Comparison of ENCODE assay signal across 8 cellular contexts in genomic region chr10:59362991-59363390, GRCh38. TPM values are rescaled to one million over a fixed set of nuclear protein-coding genes. Genes with fewer than 3 reads are reported as not detected.
A peak's percentile ranks its signal among the peaks of the same experiment; 100 is the strongest.
DNase-seq lines count a peak whose midpoint lies in the region; ATAC-seq and TF ChIP-seq lines count a peak whose summit lies in the region.

No MANE protein-coding gene starts in this region.

- peak overlapping the region; percentile 81 for H3K9ac ChIP-seq in SK-N-SH
- no peak overlapping the region for H3K9ac ChIP-seq in muscle layer of colon (ENCODE audit: low read length)

- H3K4me3 ChIP-seq in SK-N-SH (ENCODE audit: low read depth in 2 of 2, low read length in 1 of 2), result peak overlapping the region; percentile 66 to 75
- H3K4me3 ChIP-seq in fibroblast of mammary gland (ENCODE audit: control insufficient read depth, low read depth, low read length), result peak overlapping the region; percentile 50
- H3K4me3 ChIP-seq in muscle layer of colon (ENCODE audit: low read depth in 1 of 2, low read length in 2 of 2), result peak overlapping the region; percentile 65 to 80
- H3K4me3 ChIP-seq in aorta (ENCODE audit: low read length in 2 of 2), result peak overlapping the region; percentile 55 to 69

- peaks cover 15% of the 10 kb centered on the region for H3K79me2 ChIP-seq in SK-N-SH (ENCODE audit: insufficient read depth)

- no peak for TF ChIP-seq EP300 in SK-N-SH (IDR thresholded peaks at IDR 0.05; ENCODE audit: borderline replicate concordance in 1 of 2, low read depth in 1 of 2, low read length in 1 of 2)

- H3K4me2 ChIP-seq in SK-N-SH, result peak overlapping the region; percentile 87

- peak overlapping the region; percentile 78 to 95 for H3K27ac ChIP-seq in SK-N-SH (ENCODE audit: low read depth in 2 of 2, low read length in 1 of 2)
- peak overlapping the region; percentile 88 for H3K27ac ChIP-seq in muscle layer of colon (ENCODE audit: low read depth, low read length)
- no peak overlapping the region for H3K27ac ChIP-seq in aorta (ENCODE audit: low read depth in 1 of 2, low read length in 2 of 2)

- H3K9me2 ChIP-seq in SK-N-SH, result no peaks in the 10 kb centered on the region

- H3K9me3 ChIP-seq in SK-N-SH (no peaks in the 10 kb centered on the region), muscle layer of colon (ENCODE audit: low read length) (no peaks in the 10 kb centered on the region), aorta (ENCODE audit: control insufficient read depth, low read length) (no peaks in the 10 kb centered on the region)

- 0 out of 2 replicates have a peak, but pooled peaks have one; percentile 3 for TF ChIP-seq RAD21 in SK-N-SH (IDR thresholded peaks at IDR 0.05; ENCODE audit: low read length)

- POLR2A ChIA-PET in SK-N-SH (lab: Yijun Ruan, JAX), result interaction anchor here (0.6 to 1.3 kb wide), 5 partner anchors 9 to 543 kb away, joined by 3 to 4 read pairs (median 3); partner anchors contain the start of gene CCDC6

- H4K20me1 ChIP-seq in SK-N-SH (ENCODE audit: insufficient read depth), result no peaks in the 10 kb centered on the region

- H3F3A ChIP-seq in SK-N-SH (replicated peaks; ENCODE audit: insufficient read depth), result no peaks in the 10 kb centered on the region

- CTCF ChIA-PET in SK-N-SH (lab: Yijun Ruan, JAX), result interaction anchor here (1.5 to 5.8 kb wide), 2 partner anchors 218 to 411 kb away, joined by 4 to 27 read pairs; no protein-coding TSS in a partner anchor

- ATAC-seq in HG02938 (IDR thresholded peaks at IDR 0.05; ENCODE audit: unreplicated experiment) (peak; percentile 37), aorta (ENCODE audit: low FRiP score) (peak; percentile 82), GM21360 (IDR thresholded peaks at IDR 0.05; ENCODE audit: unreplicated experiment) (no peak), HG03139 (IDR thresholded peaks at IDR 0.05; ENCODE audit: unreplicated experiment) (no peak)

- TF ChIP-seq CTCF in SK-N-SH (IDR thresholded peaks at IDR 0.05) (no peak), fibroblast of mammary gland (conservative IDR thresholded peaks at IDR 0.05; ENCODE audit: control insufficient read depth, insufficient read depth, low read depth, low read length) (no peak)

- peak overlapping the region; percentile 89 for H2AFZ ChIP-seq in SK-N-SH (ENCODE audit: low read depth)

- H3K27me3 ChIP-seq in SK-N-SH (ENCODE audit: insufficient read depth) (no peaks in the 10 kb centered on the region), muscle layer of colon (ENCODE audit: control insufficient read depth in 1 of 2, insufficient read depth in 2 of 2, low read length in 2 of 2) (no peaks in the 10 kb centered on the region), aorta (ENCODE audit: control insufficient read depth in 1 of 2, insufficient read depth in 2 of 2, low read length in 1 of 2) (no peaks in the 10 kb centered on the region)

- peaks cover 6 to 9% of the 10 kb centered on the region in 2 experiments; a peak in 3 of 4 replicates for H3K4me1 ChIP-seq in SK-N-SH (ENCODE audit: control insufficient read depth in 1 of 2, insufficient read depth in 2 of 2, low read depth in 1 of 2, low read length in 1 of 2)
- H3K4me1 ChIP-seq in muscle layer of colon (ENCODE audit: insufficient read depth, low read length), result peaks cover 27% of the 10 kb centered on the region
- peaks cover 0 to 3% of the 10 kb centered on the region in 2 donors for H3K4me1 ChIP-seq in aorta (ENCODE audit: control insufficient read depth in 1 of 2, insufficient read depth in 2 of 2, low read length in 2 of 2)

- H3K36me3 ChIP-seq in SK-N-SH (replicated peaks in 1 of 2; ENCODE audit: control insufficient read depth in 1 of 2, insufficient read depth in 2 of 2, low read length in 1 of 2) (no peaks in the 10 kb centered on the region), muscle layer of colon (ENCODE audit: insufficient read depth, low read length) (no peaks in the 10 kb centered on the region), aorta (ENCODE audit: control insufficient read depth in 1 of 2, insufficient read depth in 2 of 2, low read length in 1 of 2) (no peaks in the 10 kb centered on the region)

- WGBS in SK-N-SH (ENCODE audit: low lambda C conversion rate), result 4% methylated on average over 4 of the region's 10 CpGs
- 2% methylated on average over 10 of the region's 10 CpGs for WGBS in aorta, 2 donors

- DNase-seq in AG08395 (ENCODE audit: low spot score), result peak; percentile 39
- peak; percentile 68 for DNase-seq in SK-N-SH
- peak; percentile 32 for DNase-seq in fibroblast of mammary gland (ENCODE audit: low read depth)
- DNase-seq in aorta, result peak; percentile 62 to 83

- intact Hi-C loops in aorta (cut with DNase I), result loop anchor here in 1 of 2 donors (5.0 to 10.0 kb wide), 3 partner anchors 88 to 121 kb away; no protein-coding TSS in a partner anchor

TF ChIP-seq in SK-N-SH, 30 proteins besides CTCF, POLR2A, EP300 and RAD21:
- TF ChIP-seq NFIC (IDR thresholded peaks at IDR 0.05; ENCODE audit: borderline replicate concordance) (no peak), TCF12 (IDR thresholded peaks at IDR 0.05) (peak; percentile 22; the same call in 1 of the 2 replicates)
TF ChIP-seq in SK-N-SH: peak in this region for 1.

RNA-seq across cellular contexts. Expression of gene FAM13C, which starts 0.6 kb away (rescaled TPM):
- polyA plus RNA-seq in SK-N-SH (2012; rRNA removed), result 7.0 and 7.6 TPM in 2 replicates
- polyA plus RNA-seq in SK-N-SH (2012; cell fraction: cytosol; rRNA removed), result 6.5 and 6.8 TPM in 2 replicates
- polyA plus RNA-seq in SK-N-SH (2012; cell fraction: nucleus; rRNA removed), result 11.8 and 14.4 TPM in 2 replicates
- total RNA-seq in aorta, result 10 to 100 TPM in 1 of 2 donors, 1 to 10 TPM in 1; 8.1 to 49.7 TPM
- polyA plus RNA-seq in aorta, result 10 to 100 TPM in 1 of 2 donors, 1 to 10 TPM in 1; 7.4 to 16.3 TPM

Comparison
In these comparisons a context has a peak if more than half of its experiments do, and no peak if none do; other contexts are left out.
1. ATAC-seq: peak in HG02938 (single experiment) and aorta (single experiment); none in GM21360 (single experiment) and HG03139 (single experiment).
2. H3K27ac ChIP-seq: peak in SK-N-SH (2 of 2) and muscle layer of colon (single experiment); none in aorta (0 of 2).
3. Peak in every context shown above with its lines, with median percentiles within 50 percentile points of each other: DNase-seq and H3K4me3 ChIP-seq.